Comparison of ENCODE assay signal across 9 cellular contexts in the genomic region with DNA sequence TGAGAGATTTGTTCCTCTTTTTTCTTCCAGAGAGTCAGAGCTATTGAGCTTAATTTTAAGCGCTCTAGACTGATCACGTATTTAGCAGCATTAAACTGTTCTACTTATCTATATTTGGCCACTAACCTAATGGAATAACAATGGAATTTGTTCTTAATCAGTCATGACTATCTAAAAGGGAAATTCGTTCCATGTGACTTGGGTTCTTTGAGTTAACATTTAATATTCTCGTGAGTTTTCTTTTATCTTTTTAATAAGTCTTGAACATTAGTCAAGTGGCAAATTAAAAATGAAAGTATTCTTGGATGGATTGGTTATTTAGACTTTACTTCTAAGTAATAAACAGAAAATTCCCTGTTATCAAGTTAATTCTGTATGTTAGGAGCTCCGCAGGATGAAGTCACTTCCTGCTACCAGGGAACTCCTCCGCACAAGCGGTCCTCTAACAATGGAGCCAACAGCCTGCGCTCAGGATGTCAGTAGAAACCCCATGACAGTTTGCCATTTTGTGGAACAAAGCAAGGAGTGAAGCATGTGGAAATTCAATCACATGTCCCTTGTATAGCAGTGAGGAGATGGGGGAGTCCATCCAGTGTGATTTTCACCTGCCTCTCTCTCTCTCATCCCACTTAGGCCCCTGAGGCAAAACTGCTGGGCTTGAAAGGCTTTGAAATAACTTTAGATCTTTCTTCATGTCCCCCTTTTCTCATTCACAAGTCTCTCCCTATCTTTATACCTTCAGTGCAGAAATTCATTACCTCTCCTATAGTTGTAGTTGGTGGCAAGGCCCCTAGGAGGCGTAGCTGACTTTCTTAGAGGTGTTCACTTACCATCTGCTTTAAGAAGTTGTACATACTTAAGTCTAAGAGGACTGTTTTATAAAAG.
DNase-seq lines count a peak whose midpoint lies in the region; ATAC-seq, FAIRE-seq and TF ChIP-seq lines count a peak whose summit lies in the region.
"Had no signal": no experiment of that assay in that cellular context is flagged by ENCODE, and none has a peak within 500 bp of the region (broad histone marks: within the 10 kb centered on the region; RNA-seq: fewer than 3 reads in every experiment).

No MANE protein-coding gene starts in this region.

- no TSS peak for BruUV-seq in K562 (replicated peaks; lab: Mats Ljungman, UMichigan)

- H3K4me1 Mint-ChIP-seq in natural killer cell: no peaks in the 10 kb centered on the region
- no peaks in the 10 kb centered on the region for H3K4me1 Mint-ChIP-seq in natural killer cell treated with Interleukin-12 subunit alpha and Interleukin-12 subunit beta and Interleukin-15 and Interleukin-18, amount 100 ng/mL, for 72 hours (ENCODE audit: low read depth in 2 of 2)

- H3K27me3 Mint-ChIP-seq in natural killer cell (ENCODE audit: low read depth in 2 of 2): no peaks in the 10 kb centered on the region
- H3K27me3 Mint-ChIP-seq in natural killer cell treated with Interleukin-12 subunit alpha and Interleukin-12 subunit beta and Interleukin-15 and Interleukin-18, amount 100 ng/mL, for 72 hours: no peaks in the 10 kb centered on the region
- H3K27me3 Mint-ChIP-seq: dendritic cell treated with granulocyte-macrophage colony-stimulating factor and Interleukin-4, amounts not matched to agents 40 ng/mL and 50 ng/mL, for 4 days had no signal

- intact Hi-C loops in natural killer cell (cut with micrococcal nuclease) (no loop called here), K562 (cut with micrococcal nuclease) (no loop called here), mucosa of descending colon (cut with DNase I, micrococcal nuclease) (no loop called here)

- H2AFZ ChIP-seq in K562 (ENCODE audit: low read depth, low read length): no peak overlapping the region

- POLR2A ChIA-PET in K562 (lab: Yijun Ruan, JAX): no interaction called here

- no peak for TF ChIP-seq POLR2A in K562 (conservative IDR thresholded peaks at IDR 0.05)

- WGBS in K562 (ENCODE audit: insufficient coverage, low coverage, missing lambda C conversion rate): 51% methylated on average over 9 of the region's 9 CpGs

- DNase-seq in natural killer cell (no peak), MV-4-11 (lab: John Stamatoyannopoulos, UW) (peak; percentile 30), K562 (ENCODE audit: extremely low read depth in 1 of 4, low spot score in 3 of 4) (peak; percentile 26 to 48 (median 30)), mucosa of descending colon (peak in 1 of 3 donors; percentile 62), NCI-H226 (no peak)
- no peak for DNase-seq in natural killer cell treated with Interleukin-12 subunit alpha and Interleukin-12 subunit beta and Interleukin-15 and Interleukin-18, amount 100 ng/mL, for 72 hours (ENCODE audit: low spot score)

- H3K36me3 Mint-ChIP-seq in natural killer cell: peaks cover 15% of the 10 kb centered on the region
- H3K36me3 Mint-ChIP-seq in natural killer cell treated with Interleukin-12 subunit alpha and Interleukin-12 subunit beta and Interleukin-15 and Interleukin-18, amount 100 ng/mL, for 72 hours: no peaks in the 10 kb centered on the region

- in situ Hi-C loops in K562 (cut with MboI): no loop called here

- H3K9ac ChIP-seq in K562 (ENCODE audit: insufficient read depth in 1 of 2, low read depth in 2 of 2, low read length in 2 of 2): no peak overlapping the region

- H3K27ac ChIP-seq in K562 (ENCODE audit: extremely low read depth, low read depth, low read length): no peak overlapping the region

- CTCF ChIA-PET in K562 (lab: Yijun Ruan, JAX; ENCODE audit: low intra/inter-chr PET ratio): no interaction called here

- no peak for TF ChIP-seq EP300 in K562 (IDR thresholded peaks at IDR 0.05; ENCODE audit: low read length)

- ATAC-seq in natural killer cell (no peak), K562 (peak; percentile 81), mucosa of descending colon (peak; percentile 47), HG03139 (IDR thresholded peaks at IDR 0.05; ENCODE audit: unreplicated experiment) (no peak), GM18870 (IDR thresholded peaks at IDR 0.05; ENCODE audit: unreplicated experiment) (no peak)
- no peak for ATAC-seq in natural killer cell treated with Interleukin-12 subunit alpha and Interleukin-12 subunit beta and Interleukin-15 and Interleukin-18, amount 100 ng/mL, for 72 hours

- H3K79me2 ChIP-seq in K562 (ENCODE audit: control insufficient read depth, insufficient read depth, low read length): no peaks in the 10 kb centered on the region

- no peaks in the 10 kb centered on the region for H3K9me3 Mint-ChIP-seq in natural killer cell
- no peaks in the 10 kb centered on the region for H3K9me3 Mint-ChIP-seq in natural killer cell treated with Interleukin-12 subunit alpha and Interleukin-12 subunit beta and Interleukin-15 and Interleukin-18, amount 100 ng/mL, for 72 hours
- H3K9me3 Mint-ChIP-seq: dendritic cell treated with granulocyte-macrophage colony-stimulating factor and Interleukin-4, amounts not matched to agents 40 ng/mL and 50 ng/mL, for 4 days had no signal

- no peak overlapping the region for H3K4me2 ChIP-seq in K562 (ENCODE audit: insufficient read depth, low read length)

- no peak overlapping the region for H3K27ac Mint-ChIP-seq in natural killer cell
- H3K27ac Mint-ChIP-seq in natural killer cell treated with Interleukin-12 subunit alpha and Interleukin-12 subunit beta and Interleukin-15 and Interleukin-18, amount 100 ng/mL, for 72 hours: no peak overlapping the region
- H3K27ac Mint-ChIP-seq: dendritic cell treated with granulocyte-macrophage colony-stimulating factor and Interleukin-4, amounts not matched to agents 40 ng/mL and 50 ng/mL, for 4 days had no signal

- no peaks in the 10 kb centered on the region for H4K20me1 ChIP-seq in K562 (replicated peaks; ENCODE audit: control insufficient read depth, insufficient read depth, low read length)

- H3K4me3 Mint-ChIP-seq in natural killer cell: no peak overlapping the region
- H3K4me3 Mint-ChIP-seq in natural killer cell treated with Interleukin-12 subunit alpha and Interleukin-12 subunit beta and Interleukin-15 and Interleukin-18, amount 100 ng/mL, for 72 hours: no peak overlapping the region
- H3K4me3 Mint-ChIP-seq: dendritic cell treated with granulocyte-macrophage colony-stimulating factor and Interleukin-4, amounts not matched to agents 40 ng/mL and 50 ng/mL, for 4 days had no signal

- H3K4me1 ChIP-seq in K562 (replicated peaks in 1 of 2; ENCODE audit: control insufficient read depth in 2 of 2, insufficient read depth in 2 of 2, low read length in 2 of 2) (no peaks in the 10 kb centered on the region), mucosa of descending colon (ENCODE audit: low read depth) (no peaks in the 10 kb centered on the region)

- H3K4me3 ChIP-seq in K562: no peak overlapping the region
- H3K4me3 ChIP-seq in mucosa of descending colon: no peak overlapping the region

- no peaks in the 10 kb centered on the region for H3K9me1 ChIP-seq in K562 (ENCODE audit: control insufficient read depth, insufficient read depth, low read length)

- peak; percentile 47 for TF ChIP-seq CTCF in natural killer cell (IDR thresholded peaks at IDR 0.05)
- TF ChIP-seq CTCF in K562 (IDR thresholded peaks at IDR 0.05 in 2 of 3, conservative IDR thresholded peaks at IDR 0.05 in 1 of 3; ENCODE audit: insufficient read depth in 2 of 3, low read depth in 1 of 3, low read length in 3 of 3): peak; percentile 36 to 64 (median 62); a peak in 5 of 6 replicates
- TF ChIP-seq CTCF in mucosa of descending colon (IDR thresholded peaks at IDR 0.05): peak; percentile 15

- no peaks in the 10 kb centered on the region for H3K27me3 ChIP-seq in K562 (ENCODE audit: control insufficient read depth in 2 of 2, insufficient read depth in 2 of 2, low read length in 2 of 2)

- peak; percentile 46 to 68 for TF ChIP-seq RAD21 in K562 (CRISPR knock-in tag; conservative IDR thresholded peaks at IDR 0.05 in 1 of 2, IDR thresholded peaks at IDR 0.05 in 1 of 2)

- H3K9me3 ChIP-seq in K562 (replicated peaks; ENCODE audit: control insufficient read depth, insufficient read depth, low read depth, low read length) (no peaks in the 10 kb centered on the region), mucosa of descending colon (no peaks in the 10 kb centered on the region)

- FAIRE-seq in K562 (lab: Jason Lieb, UNC): peak; percentile 62

- no peaks in the 10 kb centered on the region for H3K36me3 ChIP-seq in K562 (ENCODE audit: control insufficient read depth, insufficient read depth, low read length)
- no peaks in the 10 kb centered on the region for H3K36me3 ChIP-seq in mucosa of descending colon (ENCODE audit: low read depth)

TF ChIP-seq in K562, 482 proteins besides CTCF, POLR2A, EP300 and RAD21 (continues in another document):
- TF ChIP-seq SMAD3 (CRISPR knock-in tag; conservative IDR thresholded peaks at IDR 0.05): no peak
- no peak for TF ChIP-seq FOXP1 (CRISPR knock-in tag; IDR thresholded peaks at IDR 0.05)
- no peak for TF ChIP-seq MYNN (IDR thresholded peaks at IDR 0.05)
- no peak for TF ChIP-seq MYNN (CRISPR knock-in tag; IDR thresholded peaks at IDR 0.05)
- TF ChIP-seq STAT5A (IDR thresholded peaks at IDR 0.05; ENCODE audit: borderline replicate concordance, low read length): no peak
- no peak for TF ChIP-seq MAZ (CRISPR knock-in tag; conservative IDR thresholded peaks at IDR 0.05 in 1 of 2, IDR thresholded peaks at IDR 0.05 in 1 of 2)
- TF ChIP-seq ZNF785 (CRISPR knock-in tag; IDR thresholded peaks at IDR 0.05): no peak
- no peak for TF ChIP-seq ZSCAN29 (IDR thresholded peaks at IDR 0.05)
- TF ChIP-seq TRIM28 (IDR thresholded peaks at IDR 0.05): no peak
- TF ChIP-seq, protein P1, sequence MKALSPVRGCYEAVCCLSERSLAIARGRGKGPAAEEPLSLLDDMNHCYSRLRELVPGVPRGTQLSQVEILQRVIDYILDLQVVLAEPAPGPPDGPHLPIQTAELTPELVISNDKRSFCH (CRISPR knock-in tag; IDR thresholded peaks at IDR 0.05): no peak
- TF ChIP-seq, protein P1 (tag; IDR thresholded peaks at IDR 0.05): no peak
- TF ChIP-seq, protein P2, sequence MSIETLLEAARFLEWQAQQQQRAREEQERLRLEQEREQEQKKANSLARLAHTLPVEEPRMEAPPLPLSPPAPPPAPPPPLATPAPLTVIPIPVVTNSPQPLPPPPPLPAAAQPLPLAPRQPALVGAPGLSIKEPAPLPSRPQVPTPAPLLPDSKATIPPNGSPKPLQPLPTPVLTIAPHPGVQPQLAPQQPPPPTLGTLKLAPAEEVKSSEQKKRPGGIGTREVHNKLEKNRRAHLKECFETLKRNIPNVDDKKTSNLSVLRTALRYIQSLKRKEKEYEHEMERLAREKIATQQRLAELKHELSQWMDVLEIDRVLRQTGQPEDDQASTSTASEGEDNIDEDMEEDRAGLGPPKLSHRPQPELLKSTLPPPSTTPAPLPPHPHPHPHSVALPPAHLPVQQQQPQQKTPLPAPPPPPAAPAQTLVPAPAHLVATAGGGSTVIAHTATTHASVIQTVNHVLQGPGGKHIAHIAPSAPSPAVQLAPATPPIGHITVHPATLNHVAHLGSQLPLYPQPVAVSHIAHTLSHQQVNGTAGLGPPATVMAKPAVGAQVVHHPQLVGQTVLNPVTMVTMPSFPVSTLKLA (conservative IDR thresholded peaks at IDR 0.05): no peak
- no peak for TF ChIP-seq MAFG (tag; conservative IDR thresholded peaks at IDR 0.05)

Comparison
In these comparisons a context has a peak if more than half of its experiments do, and no peak if none do; other contexts are left out.
1. ATAC-seq: peak in K562 (single experiment) and mucosa of descending colon (single experiment); none in natural killer cell (0 of 3), natural killer cell treated with Interleukin-12 subunit alpha and Interleukin-12 subunit beta and Interleukin-15 and Interleukin-18, amount 100 ng/mL, for 72 hours (0 of 2), HG03139 (single experiment) and GM18870 (single experiment).
2. DNase-seq: peak in MV-4-11 (single experiment) and K562 (4 of 4); none in natural killer cell (single experiment), natural killer cell treated with Interleukin-12 subunit alpha and Interleukin-12 subunit beta and Interleukin-15 and Interleukin-18, amount 100 ng/mL, for 72 hours (single experiment) and NCI-H226 (single experiment).
3. Peak in every context shown above with its lines, with median percentiles within 50 percentile points of each other: CTCF ChIP-seq.